In the genomic region with DNA sequence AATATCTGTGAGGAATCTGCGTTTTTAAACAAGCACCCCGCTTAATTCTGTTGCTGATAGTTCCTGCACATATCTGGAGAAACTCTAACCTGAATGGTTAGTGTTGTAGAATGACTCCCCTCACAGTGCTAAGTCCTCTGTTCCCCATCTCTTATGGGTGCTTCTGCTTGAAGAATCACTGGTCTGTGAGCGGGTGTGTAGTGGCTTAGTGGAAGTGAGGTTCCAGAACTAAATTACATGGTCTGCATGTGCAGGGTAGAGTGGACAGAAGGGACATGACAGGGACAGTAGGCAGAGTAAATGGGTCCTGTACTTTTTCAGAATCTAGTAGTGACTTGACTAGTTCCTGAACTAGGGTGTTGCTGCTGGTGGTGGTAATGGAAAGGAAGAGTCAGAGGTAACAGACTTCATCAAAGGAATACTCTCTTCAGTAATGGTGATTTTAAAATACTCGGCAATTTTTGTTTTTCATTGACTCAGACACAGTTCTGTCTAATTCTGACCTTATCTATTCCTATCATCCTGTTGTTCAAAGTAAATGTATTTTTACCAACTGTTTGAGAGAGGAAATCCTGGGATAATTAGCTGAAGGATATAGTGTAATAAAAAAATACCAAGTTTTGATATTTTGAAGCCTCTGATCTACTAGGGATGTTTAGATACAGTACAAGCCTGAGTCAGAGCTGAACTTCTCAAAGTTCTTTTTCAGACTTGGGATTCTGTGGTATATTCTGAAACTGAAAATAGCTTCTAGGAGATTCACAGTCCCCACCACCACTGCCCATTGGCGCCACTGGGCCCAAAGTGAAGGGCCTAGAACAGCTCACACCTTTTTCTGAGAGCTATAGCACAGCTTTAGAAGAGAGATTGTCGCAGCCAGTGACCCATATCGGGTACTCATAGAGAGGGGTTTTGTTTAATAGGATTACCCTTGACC, we compare ENCODE assay signal across 9 cellular contexts. TPM values are rescaled to one million over a fixed set of nuclear protein-coding genes. Genes with fewer than 3 reads are reported as not detected.
DNase-seq lines count a peak whose midpoint lies in the region; ATAC-seq, FAIRE-seq and TF ChIP-seq lines count a peak whose summit lies in the region.
"Had no signal": no experiment of that assay in that cellular context is flagged by ENCODE, and none has a peak within 500 bp of the region (broad histone marks: within the 10 kb centered on the region; RNA-seq: fewer than 3 reads in every experiment).

No MANE protein-coding gene starts in this region.

- intact Hi-C loops in dendritic cell treated with granulocyte-macrophage colony-stimulating factor and Interleukin-4, amounts not matched to agents 40 ng/mL and 50 ng/mL, for 4 days (cut with micrococcal nuclease) = no loop called here
- intact Hi-C loops in upper lobe of right lung (cut with DNase I) = no loop called here

- H3K27me3 Mint-ChIP-seq in dendritic cell treated with granulocyte-macrophage colony-stimulating factor and Interleukin-4, amounts not matched to agents 40 ng/mL and 50 ng/mL, for 4 days = no peaks in the 10 kb centered on the region

- H3K9me3 ChIP-seq in upper lobe of right lung = no peaks in the 10 kb centered on the region

- no peak for FAIRE-seq in GM12892 (lab: Jason Lieb, UNC)

- DNase-seq in upper lobe of right lung = no peak
- no peak for DNase-seq in GM12892 (ENCODE audit: insufficient read length)
- DNase-seq in ureter (ENCODE audit: low spot score) = no peak
- DNase-seq in NCI-H2171 treated with DMSO at 0.1 percent for 48 hours (lab: John Stamatoyannopoulos, UW) = no peak

- H3K36me3 ChIP-seq in upper lobe of right lung = no peaks in the 10 kb centered on the region

- TF ChIP-seq POLR2A in GM12892 (IDR thresholded peaks at IDR 0.05; ENCODE audit: low read depth, low read length) = no peak

- H3K4me1 Mint-ChIP-seq in dendritic cell treated with granulocyte-macrophage colony-stimulating factor and Interleukin-4, amounts not matched to agents 40 ng/mL and 50 ng/mL, for 4 days (ENCODE audit: low read depth) = peaks cover 50% of the 10 kb centered on the region

- H3K27ac ChIP-seq in upper lobe of right lung = peak overlapping the region; percentile 4

- peaks cover 50% of the 10 kb centered on the region for H3K4me1 ChIP-seq in upper lobe of right lung

- TF ChIP-seq CTCF in GM12872 (IDR thresholded peaks at IDR 0.05; ENCODE audit: insufficient read depth, low read depth, low read length) (peak; percentile 44), upper lobe of right lung (IDR thresholded peaks at IDR 0.05) (no peak)

- ATAC-seq in GM21381 (IDR thresholded peaks at IDR 0.05; ENCODE audit: unreplicated experiment) (peak; percentile 94), HG03521 (IDR thresholded peaks at IDR 0.05; ENCODE audit: unreplicated experiment) (peak; percentile 94), upper lobe of right lung (no peak)

- no peaks in the 10 kb centered on the region for H3K9me3 Mint-ChIP-seq in dendritic cell treated with granulocyte-macrophage colony-stimulating factor and Interleukin-4, amounts not matched to agents 40 ng/mL and 50 ng/mL, for 4 days

- H3K4me3 ChIP-seq in upper lobe of right lung = no peak overlapping the region

- peaks cover 13% of the 10 kb centered on the region for H3K36me3 Mint-ChIP-seq in dendritic cell treated with granulocyte-macrophage colony-stimulating factor and Interleukin-4, amounts not matched to agents 40 ng/mL and 50 ng/mL, for 4 days (ENCODE audit: low read depth)

- H3K27ac Mint-ChIP-seq in dendritic cell treated with granulocyte-macrophage colony-stimulating factor and Interleukin-4, amounts not matched to agents 40 ng/mL and 50 ng/mL, for 4 days = peak overlapping the region; percentile 3
- H3K27ac Mint-ChIP-seq: IgD-negative memory B cell had no signal

- H3K4me3 Mint-ChIP-seq in dendritic cell treated with granulocyte-macrophage colony-stimulating factor and Interleukin-4, amounts not matched to agents 40 ng/mL and 50 ng/mL, for 4 days = no peak overlapping the region

- no peaks in the 10 kb centered on the region for H3K27me3 ChIP-seq in upper lobe of right lung

RNA-seq across cellular contexts. Expression of a gene that starts 55.5 kb away (rescaled TPM):
- total RNA-seq in upper lobe of right lung (160 TPM), ureter (191 TPM)
- 4.2 TPM for polyA plus RNA-seq in GM12892 (2012; ENCODE audit: missing spikeins)
